In genomic region chr2:48328159-48328816, GRCh38 we compare ENCODE assay signal across 11 cellular contexts. TPM values are rescaled to one million over a fixed set of nuclear protein-coding genes. Genes with fewer than 3 reads are reported as not detected.
DNase-seq lines count a peak whose midpoint lies in the region; ATAC-seq and TF ChIP-seq lines count a peak whose summit lies in the region.
"Had no signal": no experiment of that assay in that cellular context is flagged by ENCODE, and none has a peak within 500 bp of the region (broad histone marks: within the 10 kb centered on the region; RNA-seq: fewer than 3 reads in every experiment).

No MANE protein-coding gene starts in this region.

- no peaks in the 10 kb centered on the region for H3K27me3 ChIP-seq in A673 (replicated peaks; ENCODE audit: insufficient read depth, low read depth, low read length, poor library complexity)
- no peaks in the 10 kb centered on the region for H3K27me3 ChIP-seq in left ventricle myocardium inferior (ENCODE audit: low read depth)

- peak; percentile 80 for ATAC-seq in GM18907 (IDR thresholded peaks at IDR 0.05; ENCODE audit: unreplicated experiment)
- peak; percentile 55 for ATAC-seq in HG02885 (IDR thresholded peaks at IDR 0.05; ENCODE audit: poor library complexity, unreplicated experiment)
- peak; percentile 52 for ATAC-seq in T-helper 17 cell
- ATAC-seq: Panc1 had no signal

- H3K27ac ChIP-seq in A673 (ENCODE audit: low read depth, low read length, poor library complexity, severe bottlenecking) (peak overlapping the region; percentile 37), left ventricle myocardium inferior (replicated peaks) (no peak overlapping the region)

- H3K9me3 ChIP-seq in A673 (ENCODE audit: low read depth, low read length, poor library complexity, severe bottlenecking) (no peaks in the 10 kb centered on the region), T-helper 17 cell (ENCODE audit: control insufficient read depth, low read length, poor library complexity, severe bottlenecking) (no peaks in the 10 kb centered on the region), left ventricle myocardium inferior (replicated peaks) (no peaks in the 10 kb centered on the region)

- H3K27me3 Mint-ChIP-seq in T-helper 17 cell: no peaks in the 10 kb centered on the region

- H3K4me3 Mint-ChIP-seq in T-helper 17 cell: peak overlapping the region; percentile 36

- H3K36me3 ChIP-seq in A673 (ENCODE audit: insufficient read depth, low read length, poor library complexity, severe bottlenecking): no peaks in the 10 kb centered on the region
- no peaks in the 10 kb centered on the region for H3K36me3 ChIP-seq in left ventricle myocardium inferior

- H3K27ac Mint-ChIP-seq in T-helper 17 cell: peak overlapping the region; percentile 72

- peaks cover 45% of the 10 kb centered on the region for H3K4me1 Mint-ChIP-seq in T-helper 17 cell

- no peak for TF ChIP-seq CTCF in A673 (conservative IDR thresholded peaks at IDR 0.05; ENCODE audit: low read depth, low read length)
- TF ChIP-seq CTCF in left ventricle myocardium inferior (IDR thresholded peaks at IDR 0.05; ENCODE audit: borderline replicate concordance): no peak

- DNase-seq in A673 (ENCODE audit: low spot score): no peak
- DNase-seq in T-helper 17 cell: no peak
- no peak for DNase-seq in HuH-7 (ENCODE audit: low spot score)
- no peak for DNase-seq in SKM-1 (lab: John Stamatoyannopoulos, UW; ENCODE audit: unreplicated experiment)
- no peak for DNase-seq in DMS153 (lab: John Stamatoyannopoulos, UW)
- no peak for DNase-seq in left ventricle myocardium inferior
- DNase-seq: activated CD4-positive, alpha-beta T cell treated with anti-CD3 and anti-CD28 coated beads, Interleukin-2, amount 50 U/mL, for 1 hour; KBM-7 had no signal

- H3K4me3 ChIP-seq in A673 (ENCODE audit: low read depth, low read length, poor library complexity, severe bottlenecking) (no peak overlapping the region), left ventricle myocardium inferior (no peak overlapping the region)

- BruUV-seq in A673 (replicated peaks; lab: Mats Ljungman, UMichigan): no TSS peak

- POLR2A ChIA-PET in A673 (lab: Charles Lee; ENCODE audit: low non-redundant PET): no interaction called here

- no peaks in the 10 kb centered on the region for H3K36me3 Mint-ChIP-seq in T-helper 17 cell (ENCODE audit: low read depth)

- CTCF ChIA-PET in A673 (lab: Charles Lee): no interaction called here

- intact Hi-C loops in A673 (cut with micrococcal nuclease; ENCODE audit: unreplicated experiment) (no loop called here), left ventricle myocardium inferior (cut with micrococcal nuclease) (no loop called here)

- H3K4me1 ChIP-seq in A673 (ENCODE audit: insufficient read depth, low read length, poor library complexity, severe bottlenecking): peaks cover 47% of the 10 kb centered on the region
- H3K4me1 ChIP-seq in left ventricle myocardium inferior: peaks cover 45% of the 10 kb centered on the region

RNA-seq across cellular contexts. Expression of gene FOXN2, which starts 13.8 kb away (rescaled TPM):
- total RNA-seq in A673 (2021) (18.9 and 21.9 TPM in 2 replicates), T-helper 17 cell (10 to 100 TPM; 55.0 to 58.7 TPM), left ventricle myocardium inferior (9.6 TPM)
